Comparison of ENCODE assay signal across 1 cellular context in genomic region chr20:63017076-63017825, GRCh38.
TF ChIP-seq lines count a peak whose summit lies in the region.

No MANE protein-coding gene starts in this region.

TF ChIP-seq in H1, 55 proteins besides CTCF, POLR2A, EP300 and RAD21:
- no peak for TF ChIP-seq SUZ12 (IDR thresholded peaks at IDR 0.05; ENCODE audit: low read length)
- TF ChIP-seq SP1 (IDR thresholded peaks at IDR 0.05; ENCODE audit: low read depth, low read length): no peak
- TF ChIP-seq GTF2F1 (IDR thresholded peaks at IDR 0.05; ENCODE audit: borderline replicate concordance, low read depth, low read length): no peak
- TF ChIP-seq ASH2L (IDR thresholded peaks at IDR 0.05; ENCODE audit: low read length): no peak
- no peak for TF ChIP-seq RNF2 (IDR thresholded peaks at IDR 0.05; ENCODE audit: borderline replicate concordance, low read depth, low read length, missing control alignments, poor library complexity, severe bottlenecking)
- no peak for TF ChIP-seq CEBPB (IDR thresholded peaks at IDR 0.05; ENCODE audit: low read depth, low read length)
- no peak for TF ChIP-seq CBX8 (IDR thresholded peaks at IDR 0.05; ENCODE audit: borderline replicate concordance, low read depth, low read length)
- no peak for TF ChIP-seq POLR2AphosphoS5 (IDR thresholded peaks at IDR 0.05; ENCODE audit: low read depth, low read length)
- TF ChIP-seq TCF12 (IDR thresholded peaks at IDR 0.05; ENCODE audit: low read depth, low read length): no peak
- no peak for TF ChIP-seq CBX5 (IDR thresholded peaks at IDR 0.05; ENCODE audit: low read depth, low read length)
- TF ChIP-seq, protein P1, sequence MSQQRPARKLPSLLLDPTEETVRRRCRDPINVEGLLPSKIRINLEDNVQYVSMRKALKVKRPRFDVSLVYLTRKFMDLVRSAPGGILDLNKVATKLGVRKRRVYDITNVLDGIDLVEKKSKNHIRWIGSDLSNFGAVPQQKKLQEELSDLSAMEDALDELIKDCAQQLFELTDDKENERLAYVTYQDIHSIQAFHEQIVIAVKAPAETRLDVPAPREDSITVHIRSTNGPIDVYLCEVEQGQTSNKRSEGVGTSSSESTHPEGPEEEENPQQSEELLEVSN (IDR thresholded peaks at IDR 0.05): no peak
- no peak for TF ChIP-seq TBP (IDR thresholded peaks at IDR 0.05; ENCODE audit: low read depth, low read length)
- TF ChIP-seq JUN (IDR thresholded peaks at IDR 0.05; ENCODE audit: low read depth, low read length): no peak
- no peak for TF ChIP-seq TAF7 (optimal IDR thresholded peaks at IDR 0.05; ENCODE audit: borderline replicate concordance, low read depth, low read length)
- no peak for TF ChIP-seq SIN3A (conservative IDR thresholded peaks at IDR 0.05 in 1 of 2, IDR thresholded peaks at IDR 0.05 in 1 of 2; ENCODE audit: low read depth in 1 of 2, low read length in 2 of 2)
